In the genomic region with DNA sequence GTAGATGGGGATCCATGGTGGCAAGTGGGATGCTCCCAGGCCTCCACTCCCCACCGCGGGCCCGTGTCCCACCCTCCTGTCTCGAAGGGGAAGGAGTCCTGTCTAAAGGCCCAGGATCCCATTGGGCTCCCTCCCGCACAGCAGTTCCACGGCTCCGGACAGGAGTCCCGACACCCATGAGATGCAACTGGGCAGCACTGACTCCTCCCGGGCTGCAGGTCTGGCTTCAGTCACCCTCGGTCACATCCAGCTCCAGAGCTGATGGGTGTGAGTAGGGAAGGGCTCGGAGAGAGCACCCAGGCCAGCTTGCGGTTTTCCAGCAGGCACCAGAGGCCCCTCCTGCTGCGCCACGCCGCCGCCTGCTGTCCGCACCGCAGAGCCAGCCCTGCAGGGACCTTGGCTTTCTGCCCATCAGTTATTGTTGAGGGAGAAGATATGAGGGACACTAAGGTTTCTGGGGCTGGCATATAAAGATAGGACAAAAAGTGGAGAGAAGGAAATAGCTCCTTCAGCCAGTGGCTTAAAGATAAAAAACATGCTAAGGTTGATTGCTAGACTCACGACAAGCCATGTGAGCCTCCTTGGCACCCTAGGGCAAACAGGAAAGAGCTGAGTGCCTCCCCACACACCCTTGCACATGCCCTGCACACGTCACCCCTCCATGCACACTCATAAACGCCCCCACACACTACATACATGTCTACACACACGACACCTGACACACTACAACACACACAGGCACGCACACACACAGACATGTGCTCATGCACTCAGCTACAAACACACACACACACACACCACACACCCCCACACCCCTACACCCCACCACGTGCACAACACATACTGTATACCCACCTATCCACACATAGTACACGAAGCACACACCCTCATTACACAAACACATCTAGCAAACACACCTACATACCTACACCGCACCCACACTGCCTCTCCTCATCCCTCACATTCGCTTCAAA, we compare ENCODE assay signal across 1 cellular context.
TF ChIP-seq lines count a peak whose summit lies in the region.

No MANE protein-coding gene starts in this region.

TF ChIP-seq in HEK293, 187 proteins besides CTCF, POLR2A, EP300 and RAD21 (continued from another document and continues in another):
- TF ChIP-seq, protein P1, sequence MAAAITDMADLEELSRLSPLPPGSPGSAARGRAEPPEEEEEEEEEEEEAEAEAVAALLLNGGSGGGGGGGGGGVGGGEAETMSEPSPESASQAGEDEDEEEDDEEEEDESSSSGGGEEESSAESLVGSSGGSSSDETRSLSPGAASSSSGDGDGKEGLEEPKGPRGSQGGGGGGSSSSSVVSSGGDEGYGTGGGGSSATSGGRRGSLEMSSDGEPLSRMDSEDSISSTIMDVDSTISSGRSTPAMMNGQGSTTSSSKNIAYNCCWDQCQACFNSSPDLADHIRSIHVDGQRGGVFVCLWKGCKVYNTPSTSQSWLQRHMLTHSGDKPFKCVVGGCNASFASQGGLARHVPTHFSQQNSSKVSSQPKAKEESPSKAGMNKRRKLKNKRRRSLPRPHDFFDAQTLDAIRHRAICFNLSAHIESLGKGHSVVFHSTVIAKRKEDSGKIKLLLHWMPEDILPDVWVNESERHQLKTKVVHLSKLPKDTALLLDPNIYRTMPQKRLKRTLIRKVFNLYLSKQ (tag by site-specific recombination; IDR thresholded peaks at IDR 0.05; ENCODE audit: borderline replicate concordance), result no peak
- TF ChIP-seq ZNF626 (tag by site-specific recombination; IDR thresholded peaks at IDR 0.05) (no peak), ZNF777 (tag by site-specific recombination; IDR thresholded peaks at IDR 0.05; ENCODE audit: borderline replicate concordance) (no peak), ZNF501 (tag by site-specific recombination; IDR thresholded peaks at IDR 0.05) (peak; percentile 38; the same call in 1 of the 2 replicates), ZNF426 (tag by site-specific recombination; IDR thresholded peaks at IDR 0.05) (no peak), ZNF623 (tag by site-specific recombination; IDR thresholded peaks at IDR 0.05) (no peak), PRDM2 (tag by site-specific recombination; IDR thresholded peaks at IDR 0.05; ENCODE audit: borderline replicate concordance) (no peak), ZNF692 (tag by site-specific recombination; IDR thresholded peaks at IDR 0.05) (no peak), ZNF114 (tag by site-specific recombination; IDR thresholded peaks at IDR 0.05) (no peak), ZBTB8A (tag by site-specific recombination; IDR thresholded peaks at IDR 0.05) (peak; percentile 58), ZNF335 (tag by site-specific recombination; conservative IDR thresholded peaks at IDR 0.05) (peak; percentile 12; the same call in 1 of the 2 replicates), ZNF530 (tag by site-specific recombination; IDR thresholded peaks at IDR 0.05; ENCODE audit: low read depth) (no peak), ZNF548 (tag by site-specific recombination; IDR thresholded peaks at IDR 0.05) (0 out of 2 replicates have a peak, but pooled peaks have one; percentile 37), FEZF1 (tag by site-specific recombination; IDR thresholded peaks at IDR 0.05) (no peak), ZNF513 (tag by site-specific recombination; IDR thresholded peaks at IDR 0.05) (no peak), ZNF830 (tag by site-specific recombination; IDR thresholded peaks at IDR 0.05; ENCODE audit: low read depth) (no peak), GLIS1 (tag by site-specific recombination; IDR thresholded peaks at IDR 0.05) (peak; percentile 90), ZNF223 (tag by site-specific recombination; IDR thresholded peaks at IDR 0.05) (no peak), ZBTB20 (tag by site-specific recombination; IDR thresholded peaks at IDR 0.05) (peak; percentile 20; the same call in 1 of the 2 replicates), SCRT2 (tag by site-specific recombination; IDR thresholded peaks at IDR 0.05) (no peak), ZNF175 (tag by site-specific recombination; IDR thresholded peaks at IDR 0.05) (peak; percentile 97; the same call in 1 of the 2 replicates), ZBTB49 (tag by site-specific recombination; IDR thresholded peaks at IDR 0.05; ENCODE audit: low read depth) (no peak), ZNF394 (tag by site-specific recombination; IDR thresholded peaks at IDR 0.05; ENCODE audit: borderline replicate concordance) (no peak; the same call in 1 of the 2 replicates), OVOL3 (tag by site-specific recombination; IDR thresholded peaks at IDR 0.05) (no peak; the same call in 1 of the 2 replicates), ZNF701 (tag by site-specific recombination; IDR thresholded peaks at IDR 0.05) (no peak)
- TF ChIP-seq, protein P2, sequence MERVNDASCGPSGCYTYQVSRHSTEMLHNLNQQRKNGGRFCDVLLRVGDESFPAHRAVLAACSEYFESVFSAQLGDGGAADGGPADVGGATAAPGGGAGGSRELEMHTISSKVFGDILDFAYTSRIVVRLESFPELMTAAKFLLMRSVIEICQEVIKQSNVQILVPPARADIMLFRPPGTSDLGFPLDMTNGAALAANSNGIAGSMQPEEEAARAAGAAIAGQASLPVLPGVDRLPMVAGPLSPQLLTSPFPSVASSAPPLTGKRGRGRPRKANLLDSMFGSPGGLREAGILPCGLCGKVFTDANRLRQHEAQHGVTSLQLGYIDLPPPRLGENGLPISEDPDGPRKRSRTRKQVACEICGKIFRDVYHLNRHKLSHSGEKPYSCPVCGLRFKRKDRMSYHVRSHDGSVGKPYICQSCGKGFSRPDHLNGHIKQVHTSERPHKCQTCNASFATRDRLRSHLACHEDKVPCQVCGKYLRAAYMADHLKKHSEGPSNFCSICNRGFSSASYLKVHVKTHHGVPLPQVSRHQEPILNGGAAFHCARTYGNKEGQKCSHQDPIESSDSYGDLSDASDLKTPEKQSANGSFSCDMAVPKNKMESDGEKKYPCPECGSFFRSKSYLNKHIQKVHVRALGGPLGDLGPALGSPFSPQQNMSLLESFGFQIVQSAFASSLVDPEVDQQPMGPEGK (tag by site-specific recombination; IDR thresholded peaks at IDR 0.05), result peak; percentile 65; the same call in 1 of the 2 replicates
- TF ChIP-seq, protein P3, sequence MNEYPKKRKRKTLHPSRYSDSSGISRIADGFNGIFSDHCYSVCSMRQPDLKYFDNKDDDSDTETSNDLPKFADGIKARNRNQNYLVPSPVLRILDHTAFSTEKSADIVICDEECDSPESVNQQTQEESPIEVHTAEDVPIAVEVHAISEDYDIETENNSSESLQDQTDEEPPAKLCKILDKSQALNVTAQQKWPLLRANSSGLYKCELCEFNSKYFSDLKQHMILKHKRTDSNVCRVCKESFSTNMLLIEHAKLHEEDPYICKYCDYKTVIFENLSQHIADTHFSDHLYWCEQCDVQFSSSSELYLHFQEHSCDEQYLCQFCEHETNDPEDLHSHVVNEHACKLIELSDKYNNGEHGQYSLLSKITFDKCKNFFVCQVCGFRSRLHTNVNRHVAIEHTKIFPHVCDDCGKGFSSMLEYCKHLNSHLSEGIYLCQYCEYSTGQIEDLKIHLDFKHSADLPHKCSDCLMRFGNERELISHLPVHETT (tag by site-specific recombination; IDR thresholded peaks at IDR 0.05), result no peak
- TF ChIP-seq, protein P4, sequence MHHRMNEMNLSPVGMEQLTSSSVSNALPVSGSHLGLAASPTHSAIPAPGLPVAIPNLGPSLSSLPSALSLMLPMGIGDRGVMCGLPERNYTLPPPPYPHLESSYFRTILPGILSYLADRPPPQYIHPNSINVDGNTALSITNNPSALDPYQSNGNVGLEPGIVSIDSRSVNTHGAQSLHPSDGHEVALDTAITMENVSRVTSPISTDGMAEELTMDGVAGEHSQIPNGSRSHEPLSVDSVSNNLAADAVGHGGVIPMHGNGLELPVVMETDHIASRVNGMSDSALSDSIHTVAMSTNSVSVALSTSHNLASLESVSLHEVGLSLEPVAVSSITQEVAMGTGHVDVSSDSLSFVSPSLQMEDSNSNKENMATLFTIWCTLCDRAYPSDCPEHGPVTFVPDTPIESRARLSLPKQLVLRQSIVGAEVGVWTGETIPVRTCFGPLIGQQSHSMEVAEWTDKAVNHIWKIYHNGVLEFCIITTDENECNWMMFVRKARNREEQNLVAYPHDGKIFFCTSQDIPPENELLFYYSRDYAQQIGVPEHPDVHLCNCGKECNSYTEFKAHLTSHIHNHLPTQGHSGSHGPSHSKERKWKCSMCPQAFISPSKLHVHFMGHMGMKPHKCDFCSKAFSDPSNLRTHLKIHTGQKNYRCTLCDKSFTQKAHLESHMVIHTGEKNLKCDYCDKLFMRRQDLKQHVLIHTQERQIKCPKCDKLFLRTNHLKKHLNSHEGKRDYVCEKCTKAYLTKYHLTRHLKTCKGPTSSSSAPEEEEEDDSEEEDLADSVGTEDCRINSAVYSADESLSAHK (tag by site-specific recombination; IDR thresholded peaks at IDR 0.05), result no peak
